13 cellular contexts compared by ENCODE assay signal in genomic region chr19:49298653-49299052, GRCh38. TPM values are rescaled to one million over a fixed set of nuclear protein-coding genes. Genes with fewer than 3 reads are reported as not detected.
DNase-seq lines count a peak whose midpoint lies in the region; ATAC-seq, FAIRE-seq and TF ChIP-seq lines count a peak whose summit lies in the region.
"Not testable (repeated sequence)": the region's sequence is repeated elsewhere in the genome, so short reads cannot be mapped to it uniquely, and the experiment has no call there.
"Had no signal": no experiment of that assay in that cellular context is flagged by ENCODE, and none has a peak within 500 bp of the region (broad histone marks: within the 10 kb centered on the region; RNA-seq: fewer than 3 reads in every experiment).

No MANE protein-coding gene starts in this region.

- not testable (repeated sequence) for H3K4me1 Mint-ChIP-seq in WTC11; osteocyte (ENCODE audit: unreplicated experiment)

- H3K27ac Mint-ChIP-seq in WTC11; osteocyte (ENCODE audit: unreplicated experiment): not testable (repeated sequence)

- not testable (repeated sequence) for H3K36me3 ChIP-seq in HEK293 (ENCODE audit: control insufficient read depth in 2 of 2, insufficient read depth in 1 of 2, low read length in 2 of 2); K562 (ENCODE audit: control insufficient read depth, insufficient read depth, low read length); H1 (ENCODE audit: control insufficient read depth in 2 of 4, insufficient read depth in 4 of 4, low read length in 3 of 4); lung (ENCODE audit: control insufficient read depth in 2 of 2, insufficient read depth in 2 of 2, low read length in 2 of 2)

- not testable (repeated sequence) for H2BK12ac ChIP-seq in H1 (ENCODE audit: low read depth, low read length)

- not testable (repeated sequence) for H3K9me3 ChIP-seq in HEK293 (ENCODE audit: control insufficient read depth, insufficient read depth, low read depth, low read length); K562 (replicated peaks; ENCODE audit: control insufficient read depth, insufficient read depth, low read depth, low read length); H1 (ENCODE audit: insufficient read depth in 2 of 2, low read depth in 1 of 2, low read length in 1 of 2); lung (ENCODE audit: control insufficient read depth in 2 of 2, insufficient read depth in 1 of 2, low read length in 1 of 2)

- POLR2A ChIA-PET in HEK293 (lab: Yijun Ruan, JAX); WTC11 (lab: Charles Lee); K562 (lab: Yijun Ruan, JAX); H1 (lab: Charles Lee; ENCODE audit: partially characterized antibody): not testable (repeated sequence)

- H2AK5ac ChIP-seq in H1 (ENCODE audit: low read depth, low read length) = not testable (repeated sequence)

- not testable (repeated sequence) for H2BK120ac ChIP-seq in H1 (replicated peaks; ENCODE audit: low read depth, low read length)

- 6% methylated on average over 3 of the region's 3 CpGs for WGBS in K562 (ENCODE audit: insufficient coverage, low coverage, missing lambda C conversion rate)
- 83% methylated on average over 3 of the region's 3 CpGs; no CpG with 5 or more reads in 1 of the 2 experiments for WGBS in H1 (ENCODE audit: extremely low coverage in 1 of 2, insufficient coverage in 1 of 2, insufficient read length in 1 of 2, insufficient replicate concordance in 2 of 2, low coverage in 1 of 2, low lambda C conversion rate in 2 of 2, missing lambda C conversion rate in 1 of 2), 2 experiments
- 92 to 94% methylated on average over 3 of the region's 3 CpGs for WGBS in lung, 2 donors

- H3K27me3 Mint-ChIP-seq in WTC11 (ENCODE audit: low read depth); osteocyte (ENCODE audit: unreplicated experiment): not testable (repeated sequence)

- H3K18ac ChIP-seq in H1 (ENCODE audit: extremely low read depth, low read length) = not testable (repeated sequence)

- not testable (repeated sequence) for TF ChIP-seq POLR2A in K562 (conservative IDR thresholded peaks at IDR 0.05); H1 (IDR thresholded peaks at IDR 0.05; ENCODE audit: control extremely low read depth in 1 of 2, low read depth in 2 of 2, low read length in 2 of 2)

- not testable (repeated sequence) for H3K4ac ChIP-seq in H1 (replicated peaks; ENCODE audit: insufficient read length, low read depth, low read length)

- H3K56ac ChIP-seq in H1 (replicated peaks; ENCODE audit: insufficient read length, low read depth, low read length) = not testable (repeated sequence)

- not testable (repeated sequence) for H3K23me2 ChIP-seq in H1 (ENCODE audit: low read depth, low read length)

- BruUV-seq in K562 (replicated peaks; lab: Mats Ljungman, UMichigan) = not testable (repeated sequence)

- in situ Hi-C loops in K562 (cut with MboI) = not testable (repeated sequence)

- not testable (repeated sequence) for DNase-seq in WTC11 (ENCODE audit: low spot score); K562 (ENCODE audit: extremely low read depth in 1 of 4, low spot score in 3 of 4); H1 (ENCODE audit: low read depth in 1 of 2, low spot score in 2 of 2)
- DNase-seq in lung (ENCODE audit: low spot score) (peak; percentile 5), osteocyte (ENCODE audit: extremely low spot score, unreplicated experiment) (peak; percentile 21)

- H3K23ac ChIP-seq in H1 (ENCODE audit: insufficient read length) = not testable (repeated sequence)

- not testable (repeated sequence) for H3K4me1 ChIP-seq in HEK293 (ENCODE audit: control insufficient read depth, insufficient read depth, low read length); K562 (replicated peaks in 1 of 2; ENCODE audit: control insufficient read depth in 2 of 2, insufficient read depth in 2 of 2, low read length in 2 of 2); H1 (replicated peaks in 1 of 4; ENCODE audit: control insufficient read depth in 3 of 4, insufficient read depth in 4 of 4, low read length in 3 of 4); lung (ENCODE audit: control insufficient read depth in 2 of 2, insufficient read depth in 2 of 2, low read length in 2 of 2)

- intact Hi-C loops in K562 (cut with micrococcal nuclease) = not testable (repeated sequence)

- not testable (repeated sequence) for TF ChIP-seq RAD21 in K562 (CRISPR knock-in tag; conservative IDR thresholded peaks at IDR 0.05 in 1 of 2, IDR thresholded peaks at IDR 0.05 in 1 of 2); H1 (IDR thresholded peaks at IDR 0.05 in 1 of 2, conservative IDR thresholded peaks at IDR 0.05 in 1 of 2; ENCODE audit: low read depth in 2 of 2, low read length in 2 of 2)

- CTCF ChIA-PET in HEK293 (lab: Yijun Ruan, JAX) (interaction anchor here (1.1 to 5.4 kb wide), 3 partner anchors 30 to 128 kb away, joined by 3 to 47 read pairs (median 5); no protein-coding TSS in a partner anchor), H1 (lab: Charles Lee; ENCODE audit: partially characterized antibody) (interaction anchor here (0.6 to 1.1 kb wide), 2 partner anchors 14 to 38 kb away, joined by 3 read pairs; no protein-coding TSS in a partner anchor)
- CTCF ChIA-PET in WTC11 (lab: Charles Lee); K562 (lab: Yijun Ruan, JAX; ENCODE audit: low intra/inter-chr PET ratio): not testable (repeated sequence)

- H3K9me1 ChIP-seq in K562 (ENCODE audit: control insufficient read depth, insufficient read depth, low read length) = not testable (repeated sequence)

- not testable (repeated sequence) for H4K91ac ChIP-seq in H1 (replicated peaks; ENCODE audit: insufficient read length, low read length)

- peaks cover 6 to 17% of the 10 kb centered on the region in 2 experiments for H3K27me3 ChIP-seq in K562 (ENCODE audit: control insufficient read depth in 2 of 2, insufficient read depth in 2 of 2, low read length in 2 of 2)
- H3K27me3 ChIP-seq in H1 (replicated peaks in 1 of 4; ENCODE audit: control insufficient read depth in 3 of 4, extremely low read depth in 1 of 4, insufficient read depth in 3 of 4, low read length in 3 of 4); lung (ENCODE audit: control insufficient read depth, insufficient read depth): not testable (repeated sequence)

- H3K4me3 ChIP-seq in HEK293 (ENCODE audit: low read depth, low read length); K562; H1 (ENCODE audit: extremely low read depth in 1 of 4, insufficient read depth in 2 of 4, low read depth in 3 of 4, low read length in 4 of 4); lung: not testable (repeated sequence)

- not testable (repeated sequence) for TF ChIP-seq CTCF in HEK293 (tag by site-specific recombination; IDR thresholded peaks at IDR 0.05); WTC11 (IDR thresholded peaks at IDR 0.05); K562 (IDR thresholded peaks at IDR 0.05 in 2 of 3, conservative IDR thresholded peaks at IDR 0.05 in 1 of 3; ENCODE audit: insufficient read depth in 2 of 3, low read depth in 1 of 3, low read length in 3 of 3); H1 (IDR thresholded peaks at IDR 0.05; ENCODE audit: control extremely low read depth in 1 of 3, insufficient read depth in 1 of 3, low read depth in 1 of 3, low read length in 3 of 3); lung (IDR thresholded peaks at IDR 0.05; ENCODE audit: control extremely low read depth, extremely low read depth); osteocyte (IDR thresholded peaks at IDR 0.05)

- H3K36me3 Mint-ChIP-seq in WTC11 = not testable (repeated sequence)
- H3K36me3 Mint-ChIP-seq in osteocyte (ENCODE audit: unreplicated experiment) = peaks cover 11% of the 10 kb centered on the region

- H3K4me3 Mint-ChIP-seq in WTC11; osteocyte (ENCODE audit: unreplicated experiment): not testable (repeated sequence)

- not testable (repeated sequence) for H3K9me3 Mint-ChIP-seq in WTC11
- H3K9me3 Mint-ChIP-seq in osteocyte (ENCODE audit: unreplicated experiment) = peaks cover 10% of the 10 kb centered on the region

- not testable (repeated sequence) for H2BK20ac ChIP-seq in H1 (ENCODE audit: low read length)

- FAIRE-seq in K562 (lab: Jason Lieb, UNC) = not testable (repeated sequence)
- FAIRE-seq in H1 (lab: Jason Lieb, UNC) = peak; percentile 36

- H2BK15ac ChIP-seq in H1 (ENCODE audit: low read length) = not testable (repeated sequence)

- not testable (repeated sequence) for H3K9ac ChIP-seq in K562 (ENCODE audit: insufficient read depth in 1 of 2, low read depth in 2 of 2, low read length in 2 of 2); H1 (replicated peaks in 1 of 4; ENCODE audit: extremely low read depth in 1 of 4, low read depth in 3 of 4, low read length in 3 of 4)

- H3K79me1 ChIP-seq in H1 (ENCODE audit: low read depth, low read length) = not testable (repeated sequence)

- H2AFZ ChIP-seq in K562 (ENCODE audit: low read depth, low read length); H1 (ENCODE audit: low read length): not testable (repeated sequence)

- TF ChIP-seq EP300 in K562 (IDR thresholded peaks at IDR 0.05; ENCODE audit: low read length); H1 (IDR thresholded peaks at IDR 0.05; ENCODE audit: borderline replicate concordance in 1 of 2, low read depth in 2 of 2, low read length in 2 of 2): not testable (repeated sequence)

- H3K79me2 ChIP-seq in K562 (ENCODE audit: control insufficient read depth, insufficient read depth, low read length); H1 (ENCODE audit: control insufficient read depth in 1 of 2, insufficient read depth in 2 of 2, low read length in 2 of 2): not testable (repeated sequence)

- H2BK5ac ChIP-seq in H1 (ENCODE audit: low read depth, low read length) = not testable (repeated sequence)

- H4K5ac ChIP-seq in H1 (ENCODE audit: insufficient read length, low read depth, low read length) = not testable (repeated sequence)

- not testable (repeated sequence) for H3K4me2 ChIP-seq in K562 (ENCODE audit: insufficient read depth, low read length); H1 (ENCODE audit: insufficient read depth in 1 of 2, low read depth in 2 of 2, low read length in 2 of 2)

- ATAC-seq in WTC11; K562; lung (ENCODE audit: insufficient read depth, low FRiP score): not testable (repeated sequence)

- not testable (repeated sequence) for H4K8ac ChIP-seq in H1 (ENCODE audit: extremely low read depth, insufficient read depth, low read length)

- not testable (repeated sequence) for H4K20me1 ChIP-seq in K562 (replicated peaks; ENCODE audit: control insufficient read depth, insufficient read depth, low read length); H1 (replicated peaks in 1 of 2; ENCODE audit: control insufficient read depth in 1 of 2, insufficient read depth in 2 of 2, low read length in 2 of 2)

- H3K14ac ChIP-seq in H1 (ENCODE audit: insufficient read length) = not testable (repeated sequence)

- H3K27ac ChIP-seq in HEK293 (ENCODE audit: extremely low read depth, low read depth, low read length); K562 (ENCODE audit: extremely low read depth, low read depth, low read length); H1 (ENCODE audit: low read depth, low read length); lung (ENCODE audit: low read depth in 1 of 2, low read length in 1 of 2): not testable (repeated sequence)

RNA-seq across cellular contexts. Expression of gene SLC6A16, which starts 26.3 kb away (rescaled TPM):
- total RNA-seq in WTC11 (2021) (1.5 to 2.2 TPM (median 2.1 TPM) in 3 replicates), K562 (2014; rRNA removed) (0.05 TPM in 1 of 2 replicates, not detected in the other), K562 (2014; rRNA removed; fragmentation: Illumina TruSeq; extraction: Trizol) (0.35 and 0.36 TPM in 2 replicates), K562 (2015; rRNA removed; fragmentation: Illumina TruSeq; extraction: Trizol) (0.15 and 0.22 TPM in 2 replicates), K562 (2021) (0.67 and 0.95 TPM in 2 replicates), lung (1 to 10 TPM; 1.8 to 2.5 TPM), osteocyte (5.3 and 6.0 TPM in 2 replicates)
- 2.9 and 6.2 TPM in 2 replicates for total RNA-seq in K562 (2011; cell fraction: chromatin; rRNA removed; ENCODE audit: low replicate concordance)
- 2.0 and 2.6 TPM in 2 replicates for total RNA-seq in K562 (2011; cell fraction: nucleolus; rRNA removed)
- 3.0 and 3.2 TPM in 2 replicates for total RNA-seq in K562 (2011; cell fraction: nucleoplasm; rRNA removed)
- polyA plus RNA-seq in K562 (2011; rRNA removed) (0.37 and 0.52 TPM in 2 replicates), K562 (2014; fragmentation: Illumina TruSeq; extraction: Trizol) (0.09 and 0.48 TPM in 2 replicates), K562 (2014; fragmentation: Nextera tagmentation; extraction: Ambion mirVana) (under 1 TPM; 0.35 to 0.46 TPM), K562 (2014; rRNA removed) (0.66 and 0.80 TPM in 2 replicates), H1 (2011; rRNA removed) (0.93 and 1.1 TPM in 2 replicates), lung (1 to 10 TPM in 1 of 2 donors, under 1 TPM in 1; 0.93 to 2.4 TPM)
- 0.27 and 0.30 TPM in 2 replicates for polyA plus RNA-seq in K562 (2011; cell fraction: cytosol; rRNA removed)
- 1.4 and 1.6 TPM in 2 replicates for polyA plus RNA-seq in K562 (2011; cell fraction: nucleus; rRNA removed)
- 0.37 and 0.76 TPM in 2 replicates for polyA plus RNA-seq in K562 (2012)
- 0.27 and 1.1 TPM in 2 replicates for polyA minus RNA-seq in K562 (2011; rRNA and poly(A)+ RNA removed)
- 0.38 TPM in 1 of 2 replicates, not detected in the other for polyA minus RNA-seq in K562 (2011; cell fraction: cytosol; rRNA and poly(A)+ RNA removed)
- 0.40 and 0.44 TPM in 2 replicates for polyA minus RNA-seq in K562 (2011; cell fraction: nucleus; rRNA and poly(A)+ RNA removed)
- 1.5 and 1.7 TPM in 2 replicates for total RNA-seq in H1 (2021; fragmentation: NEBNext Ultra II Directional; extraction: Animal tissue kit (Norgen Biotek cat#: 25700))
- 0.85 TPM for polyA plus RNA-seq in H1 (2011; cell fraction: cytosol; rRNA removed)
- 2.5 TPM for polyA plus RNA-seq in H1 (2011; cell fraction: nucleus; rRNA removed)
- 0.86 to 1.9 TPM (median 1.6 TPM) in 4 replicates for polyA plus RNA-seq in H1 (2012, experiment 1 of 2)
- 1.1 TPM for polyA plus RNA-seq in H1 (2012, experiment 2 of 2)
- 0.39 TPM for polyA plus RNA-seq in H1 (2013, experiment 1 of 2)
- 0.59 TPM for polyA plus RNA-seq in H1 (2013, experiment 2 of 2)
- 1.1 and 1.3 TPM in 2 replicates for polyA minus RNA-seq in H1 (2011; rRNA and poly(A)+ RNA removed)
- 0.95 TPM for polyA minus RNA-seq in H1 (2011; cell fraction: cytosol; rRNA and poly(A)+ RNA removed)
- 2.7 TPM for polyA minus RNA-seq in H1 (2011; cell fraction: nucleus; rRNA and poly(A)+ RNA removed)
- total RNA-seq: A172, Calu3, Daoy had no signal

RNA-seq across cellular contexts. Expression of gene CD37, which starts 36.6 kb away (rescaled TPM):
- total RNA-seq in WTC11 (2021) = 0.27 to 1.6 TPM (median 1.2 TPM) in 3 replicates
- 15.6 and 23.5 TPM in 2 replicates for total RNA-seq in K562 (2011; cell fraction: chromatin; rRNA removed; ENCODE audit: low replicate concordance)
- total RNA-seq in K562 (2011; cell fraction: nucleolus; rRNA removed) = 8.3 and 13.2 TPM in 2 replicates
- total RNA-seq in K562 (2011; cell fraction: nucleoplasm; rRNA removed) = 12.3 and 15.8 TPM in 2 replicates
- 4.0 and 5.0 TPM in 2 replicates for total RNA-seq in K562 (2014; rRNA removed)
- 3.1 and 3.8 TPM in 2 replicates for total RNA-seq in K562 (2014; rRNA removed; fragmentation: Illumina TruSeq; extraction: Trizol)
- total RNA-seq in K562 (2015; rRNA removed; fragmentation: Illumina TruSeq; extraction: Trizol) = 5.0 and 6.2 TPM in 2 replicates
- total RNA-seq in K562 (2021) = 11.0 and 12.0 TPM in 2 replicates
- polyA plus RNA-seq in K562 (2011; rRNA removed) = 2.5 and 5.8 TPM in 2 replicates
- polyA plus RNA-seq in K562 (2011; cell fraction: cytosol; rRNA removed) = 7.5 and 9.8 TPM in 2 replicates
- 21.2 and 22.5 TPM in 2 replicates for polyA plus RNA-seq in K562 (2011; cell fraction: nucleus; rRNA removed)
- 14.6 and 37.6 TPM in 2 replicates for polyA plus RNA-seq in K562 (2012)
- polyA plus RNA-seq in K562 (2014; fragmentation: Illumina TruSeq; extraction: Trizol) = 16.3 and 19.0 TPM in 2 replicates
- polyA plus RNA-seq in K562 (2014; fragmentation: Nextera tagmentation; extraction: Ambion mirVana) = 1 to 10 TPM; 7.4 to 8.3 TPM
- 10.8 and 11.0 TPM in 2 replicates for polyA plus RNA-seq in K562 (2014; rRNA removed)
- 3.6 and 5.2 TPM in 2 replicates for polyA minus RNA-seq in K562 (2011; rRNA and poly(A)+ RNA removed)
- 5.4 and 7.6 TPM in 2 replicates for polyA minus RNA-seq in K562 (2011; cell fraction: cytosol; rRNA and poly(A)+ RNA removed)
- polyA minus RNA-seq in K562 (2011; cell fraction: nucleus; rRNA and poly(A)+ RNA removed) = 3.6 and 3.8 TPM in 2 replicates
- not detected in 2 replicates for total RNA-seq in H1 (2021; fragmentation: NEBNext Ultra II Directional; extraction: Animal tissue kit (Norgen Biotek cat#: 25700))
- polyA plus RNA-seq in H1 (2011; rRNA removed) = not detected in 2 replicates
- not detected for polyA plus RNA-seq in H1 (2011; cell fraction: cytosol; rRNA removed)
- polyA plus RNA-seq in H1 (2011; cell fraction: nucleus; rRNA removed) = 0.16 TPM
- 1.9 to 55.2 TPM (median 3.7 TPM) in 4 replicates for polyA plus RNA-seq in H1 (2012, experiment 1 of 2)
- 77.7 TPM for polyA plus RNA-seq in H1 (2012, experiment 2 of 2)
- 0.24 TPM for polyA plus RNA-seq in H1 (2013, experiment 1 of 2)
- 0.37 TPM for polyA plus RNA-seq in H1 (2013, experiment 2 of 2)
- not detected in 2 replicates for polyA minus RNA-seq in H1 (2011; rRNA and poly(A)+ RNA removed)
- polyA minus RNA-seq in H1 (2011; cell fraction: cytosol; rRNA and poly(A)+ RNA removed) = not detected
- polyA minus RNA-seq in H1 (2011; cell fraction: nucleus; rRNA and poly(A)+ RNA removed) = not detected
- total RNA-seq in lung = 10 to 100 TPM; 33.9 to 65.1 TPM
- 100 to 1,000 TPM in 1 of 2 donors, 10 to 100 TPM in 1; 37.2 to 154 TPM for polyA plus RNA-seq in lung
- total RNA-seq in osteocyte = not detected in 2 replicates
- total RNA-seq: A172, A673, Caco-2, Calu3, Daoy had no signal
- polyA plus RNA-seq: AG04450, BJ had no signal
